Comparison of ENCODE assay signal across 1 cellular context in genomic region chr12:48865141-48865440, GRCh38.
TF ChIP-seq lines count a peak whose summit lies in the region.

No MANE protein-coding gene starts in this region.

TF ChIP-seq in HCT116, 20 proteins besides CTCF, POLR2A, EP300 and RAD21 (continued from another document):
- TF ChIP-seq REST (IDR thresholded peaks at IDR 0.05; ENCODE audit: low read depth) (no peak), ZNF274 (IDR thresholded peaks at IDR 0.05; ENCODE audit: low read depth, low read length) (no peak), EGR1 (IDR thresholded peaks at IDR 0.05; ENCODE audit: low read depth) (no peak), ZFX (IDR thresholded peaks at IDR 0.05) (no peak), TCF7L2 (IDR thresholded peaks at IDR 0.05; ENCODE audit: borderline replicate concordance, extremely low read depth, insufficient read depth, insufficient read length) (no peak)
